18 cellular contexts compared by ENCODE assay signal in the genomic region with DNA sequence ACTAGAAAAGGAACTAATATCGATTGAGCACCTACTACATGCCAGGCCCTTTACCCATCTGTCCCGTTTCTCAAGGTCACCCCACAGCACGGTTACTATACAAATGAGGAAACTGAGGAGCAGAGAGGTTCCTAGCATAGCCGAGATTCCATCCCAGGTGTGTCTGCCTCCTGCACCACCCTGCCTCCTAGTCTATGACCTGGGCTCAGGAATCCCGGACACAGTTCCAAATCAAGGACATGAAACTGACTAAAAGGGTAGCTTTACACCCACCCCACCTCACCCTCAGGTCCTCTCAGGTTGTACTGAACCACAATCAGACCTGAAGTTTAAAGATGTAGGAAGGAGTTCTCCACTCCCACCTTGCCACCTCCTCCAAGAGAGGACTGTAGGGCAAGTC.
"Had no signal": no experiment of that assay in that cellular context is flagged by ENCODE, and none has a peak within 500 bp of the region (broad histone marks: within the 10 kb centered on the region; RNA-seq: fewer than 3 reads in every experiment).

No MANE protein-coding gene starts in this region.

- H3K36me3 ChIP-seq: transverse colon had no signal

- H3K4me3 ChIP-seq: lung, transverse colon had no signal

- H3K9me3 ChIP-seq: transverse colon had no signal

- H3K9ac ChIP-seq: parathyroid adenoma had no signal

- H2AFZ ChIP-seq: parathyroid adenoma had no signal

- ATAC-seq: activated CD8-positive, alpha-beta T cell treated with anti-CD3 and anti-CD28 coated beads, Interleukin-2, amount 10 ng/mL, durations not matched to agents 7 days and 5 days; activated naive CD4-positive, alpha-beta T cell treated with anti-CD3 and anti-CD28 coated beads, Interleukin-2, amount 50 U/mL, for 72 hours; stimulated activated naive B cell treated with anti-CD40 and anti-IgM and Interleukin-4, amounts not matched to agents 10 μg/mL and 1 μg/mL and 100 μg/mL, for 72 hours had no signal

- H3K27me3 Mint-ChIP-seq: activated CD4-positive, alpha-beta T cell treated with anti-CD3 and anti-CD28 coated beads, Interleukin-2, amount 10 ng/mL, durations not matched to agents 24 days and 14 days; central memory CD8-positive, alpha-beta T cell; stimulated activated naive B cell treated with anti-CD40 and anti-IgM and Interleukin-4, amounts not matched to agents 10 μg/mL and 1 μg/mL and 100 μg/mL, for 72 hours had no signal

- H3K27me3 ChIP-seq: transverse colon had no signal

- DNase-seq: activated CD4-positive, alpha-beta T cell treated with anti-CD3 and anti-CD28 coated beads, Interleukin-2, amount 10 ng/mL, durations not matched to agents 24 days and 14 days; activated CD4-positive, CD25-positive, alpha-beta regulatory T cell; activated CD8-positive, alpha-beta memory T cell treated with anti-CD3 and anti-CD28 coated beads, Interleukin-2, amount 50 U/mL, for 4 hours; activated CD8-positive, alpha-beta T cell treated with anti-CD3 and anti-CD28 coated beads, Interleukin-2, amount 10 ng/mL, durations not matched to agents 7 days and 5 days; activated gamma-delta T cell; activated T-cell treated with anti-CD3 and anti-CD28 coated beads, Interleukin-2, amount 50 U/mL, for 48 hours; cortex of kidney; effector CD4-positive, alpha-beta T cell; foreskin melanocyte; naive B cell; stimulated activated CD4-positive, alpha-beta T cell treated with anti-CD3 and anti-CD28 coated beads, Interleukin-2, amount 100 ng/mL, for 48 hours; stimulated activated naive B cell treated with anti-CD40 and anti-IgM and Interleukin-4, amounts not matched to agents 10 μg/mL and 1 μg/mL and 100 μg/mL, for 72 hours; SW 1271; transverse colon had no signal

- H3K9me3 Mint-ChIP-seq: activated CD4-positive, alpha-beta T cell treated with anti-CD3 and anti-CD28 coated beads, Interleukin-2, amount 10 ng/mL, durations not matched to agents 24 days and 14 days; activated naive CD4-positive, alpha-beta T cell treated with anti-CD3 and anti-CD28 coated beads, Interleukin-2, amount 50 U/mL, for 72 hours; stimulated activated naive B cell treated with anti-CD40 and anti-IgM and Interleukin-4, amounts not matched to agents 10 μg/mL and 1 μg/mL and 100 μg/mL, for 72 hours had no signal

- H3K27ac Mint-ChIP-seq: activated CD4-positive, alpha-beta T cell treated with anti-CD3 and anti-CD28 coated beads, Interleukin-2, amount 10 ng/mL, durations not matched to agents 24 days and 14 days; activated CD8-positive, alpha-beta T cell treated with anti-CD3 and anti-CD28 coated beads, Interleukin-2, amount 10 ng/mL, durations not matched to agents 7 days and 5 days; activated naive CD4-positive, alpha-beta T cell treated with anti-CD3 and anti-CD28 coated beads, Interleukin-2, amount 50 U/mL, for 72 hours; naive B cell; stimulated activated naive B cell treated with anti-CD40 and anti-IgM and Interleukin-4, amounts not matched to agents 10 μg/mL and 1 μg/mL and 100 μg/mL, for 72 hours had no signal

- H3K27ac ChIP-seq: parathyroid adenoma had no signal

- H3K4me1 Mint-ChIP-seq: activated CD4-positive, alpha-beta T cell treated with anti-CD3 and anti-CD28 coated beads, Interleukin-2, amount 10 ng/mL, durations not matched to agents 24 days and 14 days; central memory CD8-positive, alpha-beta T cell; naive B cell; stimulated activated naive B cell treated with anti-CD40 and anti-IgM and Interleukin-4, amounts not matched to agents 10 μg/mL and 1 μg/mL and 100 μg/mL, for 72 hours had no signal

- H3K79me2 ChIP-seq: parathyroid adenoma had no signal

- H3K36me3 Mint-ChIP-seq: activated naive CD4-positive, alpha-beta T cell treated with anti-CD3 and anti-CD28 coated beads, Interleukin-2, amount 50 U/mL, for 72 hours; naive B cell; stimulated activated naive B cell treated with anti-CD40 and anti-IgM and Interleukin-4, amounts not matched to agents 10 μg/mL and 1 μg/mL and 100 μg/mL, for 72 hours had no signal

- H3K4me1 ChIP-seq: parathyroid adenoma had no signal

- H3K4me3 Mint-ChIP-seq: activated CD4-positive, alpha-beta T cell treated with anti-CD3 and anti-CD28 coated beads, Interleukin-2, amount 10 ng/mL, durations not matched to agents 24 days and 14 days; activated CD8-positive, alpha-beta T cell treated with anti-CD3 and anti-CD28 coated beads, Interleukin-2, amount 10 ng/mL, durations not matched to agents 7 days and 5 days; central memory CD8-positive, alpha-beta T cell; naive B cell; stimulated activated naive B cell treated with anti-CD40 and anti-IgM and Interleukin-4, amounts not matched to agents 10 μg/mL and 1 μg/mL and 100 μg/mL, for 72 hours had no signal
